Comparison of ENCODE assay signal across 8 cellular contexts in the genomic region with DNA sequence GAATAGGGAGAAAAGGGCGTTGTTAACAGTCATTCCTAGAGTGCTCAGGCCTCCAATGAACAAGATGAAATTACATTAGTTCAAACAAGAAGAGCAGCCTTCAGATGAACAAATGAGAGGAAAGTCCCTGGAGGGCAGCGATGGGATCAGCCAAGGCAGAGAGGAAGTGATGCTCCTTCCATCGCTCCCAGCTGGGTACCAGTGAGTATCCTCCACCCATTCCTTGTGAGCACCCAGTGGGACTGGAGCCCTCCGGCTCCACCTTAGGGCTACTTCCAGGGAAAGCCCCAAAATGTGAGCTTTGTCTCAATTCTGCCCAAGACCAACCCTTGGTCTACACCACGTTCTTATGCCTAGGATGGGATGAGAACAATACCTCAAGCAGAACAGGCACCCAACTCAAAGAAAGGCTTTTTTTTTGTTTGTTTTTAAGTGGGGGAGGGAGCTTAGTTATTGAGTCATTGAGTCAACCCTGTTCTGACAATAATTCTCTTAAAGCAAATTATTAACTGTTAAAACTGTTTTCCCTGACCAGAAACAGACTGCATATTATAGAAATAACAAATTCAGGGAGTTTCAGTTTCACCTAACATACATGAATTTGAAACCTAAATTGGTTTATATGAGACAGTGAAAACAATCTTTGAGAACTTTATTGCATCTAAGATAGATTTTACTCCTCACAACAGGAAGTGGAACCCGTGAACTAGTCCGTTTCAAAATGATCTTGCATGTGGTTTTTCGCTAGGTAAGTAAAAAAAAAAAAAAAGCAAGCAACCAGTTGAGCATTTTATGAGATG.
DNase-seq lines count a peak whose midpoint lies in the region; ATAC-seq and TF ChIP-seq lines count a peak whose summit lies in the region.

No MANE protein-coding gene starts in this region.

- H3K4me1 Mint-ChIP-seq in CD14-positive monocyte = peaks cover 70% of the 10 kb centered on the region
- H3K4me1 Mint-ChIP-seq in activated naive CD4-positive, alpha-beta T cell treated with anti-CD3 and anti-CD28 coated beads, Interleukin-2, amount 50 U/mL, for 24 hours = peaks cover 84% of the 10 kb centered on the region

- peak overlapping the region; percentile 15 to 82 (median 50) for H3K27ac Mint-ChIP-seq in CD14-positive monocyte
- peak overlapping the region; percentile 89 for H3K27ac Mint-ChIP-seq in activated naive CD4-positive, alpha-beta T cell treated with anti-CD3 and anti-CD28 coated beads, Interleukin-2, amount 50 U/mL, for 24 hours

- H3K9me3 Mint-ChIP-seq in CD14-positive monocyte = peaks cover 0 to 1% (median 0%) of the 10 kb centered on the region in 7 donors
- no peaks in the 10 kb centered on the region for H3K9me3 Mint-ChIP-seq in activated naive CD4-positive, alpha-beta T cell treated with anti-CD3 and anti-CD28 coated beads, Interleukin-2, amount 50 U/mL, for 24 hours

- intact Hi-C loops in CD14-positive monocyte (cut with micrococcal nuclease) = loop anchor here in 1 of 2 donors (10.0 kb wide), 1 partner anchor 55 kb away; no protein-coding TSS in a partner anchor

- DNase-seq in CD14-positive monocyte (ENCODE audit: low spot score) = no peak
- no peak for DNase-seq in inferior parietal cortex (ENCODE audit: extremely low spot score)
- no peak for DNase-seq in amniotic stem cell (lab: John Stamatoyannopoulos, UW)
- DNase-seq in pons (ENCODE audit: low spot score) = no peak
- no peak for DNase-seq in NCI-H1417 treated with DMSO at 0.1 percent for 48 hours (lab: John Stamatoyannopoulos, UW)

- H3K36me3 Mint-ChIP-seq in CD14-positive monocyte = peaks cover 26 to 32% of the 10 kb centered on the region in 2 donors
- H3K36me3 Mint-ChIP-seq in activated naive CD4-positive, alpha-beta T cell treated with anti-CD3 and anti-CD28 coated beads, Interleukin-2, amount 50 U/mL, for 24 hours = peaks cover 6% of the 10 kb centered on the region

- ATAC-seq in GM19324 (IDR thresholded peaks at IDR 0.05; ENCODE audit: low FRiP score, unreplicated experiment) (peak; percentile 65), HG03196 (IDR thresholded peaks at IDR 0.05; ENCODE audit: unreplicated experiment) (peak; percentile 59)

- no peaks in the 10 kb centered on the region for H3K27me3 Mint-ChIP-seq in CD14-positive monocyte (ENCODE audit: low read depth in 3 of 3)
- H3K27me3 Mint-ChIP-seq in activated naive CD4-positive, alpha-beta T cell treated with anti-CD3 and anti-CD28 coated beads, Interleukin-2, amount 50 U/mL, for 24 hours = no peaks in the 10 kb centered on the region

- TF ChIP-seq CTCF in CD14-positive monocyte (IDR thresholded peaks at IDR 0.05) = no peak

- H3K4me3 Mint-ChIP-seq in CD14-positive monocyte = no peak overlapping the region
- H3K4me3 Mint-ChIP-seq in activated naive CD4-positive, alpha-beta T cell treated with anti-CD3 and anti-CD28 coated beads, Interleukin-2, amount 50 U/mL, for 24 hours = peak overlapping the region; percentile 80
